Comparison of ENCODE assay signal across 8 cellular contexts in the genomic region with DNA sequence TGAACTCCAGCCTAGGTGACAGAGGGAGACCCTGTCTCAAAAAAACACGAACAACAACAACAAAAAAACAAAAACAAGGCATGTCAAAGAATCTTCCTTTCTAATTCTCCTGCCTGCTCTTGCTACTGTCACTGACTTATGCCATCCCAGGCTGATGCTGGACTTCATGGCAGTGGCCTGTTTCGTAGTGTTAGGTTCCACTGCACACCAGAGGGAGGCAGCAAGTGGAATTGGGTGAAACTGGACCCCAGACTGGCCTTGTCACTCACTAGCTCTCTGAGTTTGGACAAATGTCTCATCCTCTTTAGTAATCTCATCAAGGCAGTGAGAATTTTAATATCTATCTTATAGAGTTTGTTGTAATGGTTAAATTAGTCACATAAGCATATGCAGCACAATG. TPM values are rescaled to one million over a fixed set of nuclear protein-coding genes. Genes with fewer than 3 reads are reported as not detected.
"Had no signal": no experiment of that assay in that cellular context is flagged by ENCODE, and none has a peak within 500 bp of the region (broad histone marks: within the 10 kb centered on the region; RNA-seq: fewer than 3 reads in every experiment).

No MANE protein-coding gene starts in this region.

- DNase-seq: H9, KG1 had no signal

- FAIRE-seq: H1, H54, HTR-8/SVneo had no signal

- H3K4me3 ChIP-seq: GM23338 had no signal

- H2AFZ ChIP-seq: GM23338 had no signal

- H3K4me2 ChIP-seq: GM23338 had no signal

- ATAC-seq: GM23338 had no signal

RNA-seq across cellular contexts. Expression of a gene that starts 12.9 kb away (rescaled TPM):
- total RNA-seq: GM23338, H1, HT-29 had no signal
- polyA plus RNA-seq: GM23338, H1, IgD-negative memory B cell had no signal
